ENCODE assay signal across 10 cellular contexts in the genomic region with DNA sequence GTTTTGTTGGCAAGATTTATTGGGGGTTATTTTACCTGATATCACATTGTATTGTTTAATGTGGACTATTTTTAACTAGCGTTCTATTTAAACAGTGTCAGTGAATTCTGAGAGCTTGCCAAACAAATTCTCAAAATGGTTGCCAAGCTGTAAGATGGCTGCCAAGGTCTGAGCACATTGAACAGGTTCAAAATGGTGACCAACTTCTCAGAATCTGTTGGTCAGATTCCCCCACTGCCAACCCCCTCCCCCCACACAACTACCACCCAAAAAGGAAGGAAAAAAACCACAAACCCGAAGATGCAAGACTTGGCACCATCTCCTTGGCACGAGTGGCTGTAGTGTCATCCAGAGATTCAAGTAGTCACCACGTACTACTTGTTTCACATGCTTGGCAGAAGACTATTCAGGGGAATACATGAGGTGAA.
DNase-seq lines count a peak whose midpoint lies in the region; TF ChIP-seq lines count a peak whose summit lies in the region.
"Had no signal": no experiment of that assay in that cellular context is flagged by ENCODE, and none has a peak within 500 bp of the region (broad histone marks: within the 10 kb centered on the region; RNA-seq: fewer than 3 reads in every experiment).

No MANE protein-coding gene starts in this region.

- H3K27ac ChIP-seq in esophagus (ENCODE audit: low read depth in 2 of 2, low read length in 1 of 2), result peak overlapping the region; percentile 80 to 85

- no peaks in the 10 kb centered on the region for H3K27me3 Mint-ChIP-seq in nephron (ENCODE audit: low read depth)

- H3K27ac Mint-ChIP-seq in nephron, result peak overlapping the region; percentile 7 to 65 (median 54)

- H3K4me3 Mint-ChIP-seq in nephron, result peak overlapping the region in 1 of 3 experiments; percentile 57

- no peaks in the 10 kb centered on the region for H3K36me3 ChIP-seq in esophagus (ENCODE audit: control insufficient read depth in 2 of 2, insufficient read depth in 2 of 2, low read length in 1 of 2)
- H3K36me3 ChIP-seq: BE2C had no signal

- DNase-seq in AML-193 (lab: John Stamatoyannopoulos, UW) (peak; percentile 34 to 35), NCI-H69 (lab: John Stamatoyannopoulos, UW) (peak; percentile 61), NCI-H526 (lab: John Stamatoyannopoulos, UW) (no peak), NCI-H82 (lab: John Stamatoyannopoulos, UW) (no peak), foreskin melanocyte (no peak)
- DNase-seq in stimulated activated naive CD4-positive, alpha-beta T cell (lab: John Stamatoyannopoulos, UW), result no peak
- DNase-seq: BE2C, KG1 had no signal

- H3K27me3 ChIP-seq in esophagus (ENCODE audit: control insufficient read depth in 1 of 2, insufficient read depth in 2 of 2, low read length in 2 of 2), result no peaks in the 10 kb centered on the region
- H3K27me3 ChIP-seq: BE2C had no signal

- no peaks in the 10 kb centered on the region for H3K9me3 Mint-ChIP-seq in nephron

- no peak for TF ChIP-seq CTCF in nephron (IDR thresholded peaks at IDR 0.05; ENCODE audit: unreplicated experiment in 3 of 3)

- 15 to 30% methylated on average over 4 of the region's 4 CpGs for WGBS in esophagus, 2 donors

- peak overlapping the region; percentile 35 to 47 for H3K4me3 ChIP-seq in esophagus (ENCODE audit: low read depth in 1 of 2, low read length in 2 of 2)

- peaks cover 67% of the 10 kb centered on the region for H3K4me1 Mint-ChIP-seq in nephron

- H3K9me3 ChIP-seq in esophagus (ENCODE audit: control insufficient read depth in 2 of 2, insufficient read depth in 1 of 2, low read depth in 1 of 2, low read length in 1 of 2), result no peaks in the 10 kb centered on the region
- H3K9me3 ChIP-seq: BE2C had no signal

- no peaks in the 10 kb centered on the region for H3K36me3 Mint-ChIP-seq in nephron (ENCODE audit: low read depth)

- H3K4me1 ChIP-seq in esophagus (ENCODE audit: control insufficient read depth in 2 of 2, insufficient read depth in 2 of 2, low read length in 1 of 2), result no peaks in the 10 kb centered on the region
- H3K4me1 ChIP-seq: BE2C had no signal

Comparison
In these comparisons a context has a peak if more than half of its experiments do, and no peak if none do; other contexts are left out.
1. DNase-seq: peak in AML-193 (2 of 2) and NCI-H69 (single experiment); none in NCI-H526 (0 of 2), NCI-H82 (single experiment), foreskin melanocyte (single experiment) and stimulated activated naive CD4-positive, alpha-beta T cell (0 of 6).